2 cellular contexts compared by ENCODE assay signal in the genomic region with DNA sequence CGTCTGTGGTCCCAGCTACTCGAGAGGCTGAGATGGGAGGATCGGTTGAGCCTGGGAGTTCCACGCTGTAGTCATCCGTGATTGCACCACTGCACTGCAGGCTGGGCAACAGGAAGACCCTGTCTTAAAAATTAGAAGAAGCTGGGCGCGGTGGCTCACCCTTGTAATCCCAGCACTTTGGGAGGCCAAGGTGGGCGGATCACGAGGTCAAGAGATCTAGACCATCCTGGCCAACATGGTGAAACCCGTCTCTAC.
TF ChIP-seq lines count a peak whose summit lies in the region.

No MANE protein-coding gene starts in this region.

TF ChIP-seq in IMR-90, 13 proteins besides CTCF, POLR2A, EP300 and RAD21:
- peak; percentile 61 for TF ChIP-seq CEBPB (IDR thresholded peaks at IDR 0.05; ENCODE audit: low read depth, low read length)
TF ChIP-seq in IMR-90: peak in this region for 1; not testable (repeated sequence) for 12.

TF ChIP-seq in H1, 55 proteins besides CTCF, POLR2A, EP300 and RAD21:
- TF ChIP-seq PHF8 (conservative IDR thresholded peaks at IDR 0.05; ENCODE audit: low read depth, low read length) = peak; percentile 15; the same call in 1 of the 2 replicates
